In the genomic region with DNA sequence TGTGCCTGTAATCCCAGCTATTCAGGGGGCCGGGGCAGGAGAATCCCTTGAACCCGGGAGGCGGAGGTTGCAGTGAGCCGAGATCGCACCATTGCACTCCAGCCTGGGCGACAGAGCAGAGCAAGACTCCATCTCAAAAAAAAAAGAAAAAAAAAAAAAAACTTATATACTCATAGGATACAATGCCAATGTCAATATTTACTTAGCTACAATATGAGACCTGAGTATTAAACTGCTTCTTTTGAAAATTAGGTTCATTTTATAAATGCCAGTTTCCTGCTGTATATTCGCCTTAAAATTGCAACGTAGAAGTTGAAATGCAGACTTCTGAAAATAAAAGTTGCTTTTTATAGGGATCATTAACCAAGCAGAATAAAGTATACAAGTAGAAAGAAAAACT, we compare ENCODE assay signal across 16 cellular contexts. TPM values are rescaled to one million over a fixed set of nuclear protein-coding genes. Genes with fewer than 3 reads are reported as not detected.
DNase-seq lines count a peak whose midpoint lies in the region; TF ChIP-seq lines count a peak whose summit lies in the region.
"Had no signal": no experiment of that assay in that cellular context is flagged by ENCODE, and none has a peak within 500 bp of the region (broad histone marks: within the 10 kb centered on the region; RNA-seq: fewer than 3 reads in every experiment).

No MANE protein-coding gene starts in this region.

- H3K4me3 ChIP-seq in AG04450 (ENCODE audit: low read depth, low read length) = peak overlapping the region; percentile 98; the same call in 1 of the 2 replicates
- peak overlapping the region; percentile 74 for H3K4me3 ChIP-seq in SU-DHL-6 (ENCODE audit: insufficient read depth, low read length, poor library complexity, severe bottlenecking)
- peak overlapping the region; percentile 89 to 96 for H3K4me3 ChIP-seq in foreskin fibroblast (ENCODE audit: low read depth in 1 of 2, low read length in 2 of 2)
- no peak overlapping the region for H3K4me3 ChIP-seq in thyroid gland (replicated peaks in 1 of 3)
- H3K4me3 ChIP-seq: lung had no signal

- H3K27ac ChIP-seq in AG04450 (ENCODE audit: low read depth, low read length) (no peak overlapping the region), SU-DHL-6 (ENCODE audit: low read depth, low read length) (no peak overlapping the region), thyroid gland (no peak overlapping the region)
- H3K27ac ChIP-seq: neural progenitor cell had no signal

- H3K27me3 ChIP-seq in AG04450 (ENCODE audit: control insufficient read depth, insufficient read depth, low read length) (no peaks in the 10 kb centered on the region), SU-DHL-6 (ENCODE audit: low read length) (no peaks in the 10 kb centered on the region), thyroid gland (no peaks in the 10 kb centered on the region)
- H3K27me3 ChIP-seq: neural progenitor cell had no signal

- H3K4me1 ChIP-seq in thyroid gland = peaks cover 10 to 14% of the 10 kb centered on the region in 2 donors

- H3K4me2 ChIP-seq in SU-DHL-6 (ENCODE audit: low read depth, low read length, poor library complexity, severe bottlenecking) = peak overlapping the region; percentile 91

- TF ChIP-seq CTCF in AG04450 (IDR thresholded peaks at IDR 0.05; ENCODE audit: low read depth, low read length) (no peak), SU-DHL-6 (IDR thresholded peaks at IDR 0.05; ENCODE audit: insufficient read depth, low read length, poor library complexity, severe bottlenecking) (no peak), foreskin fibroblast (IDR thresholded peaks at IDR 0.05; ENCODE audit: low read depth, low read length) (no peak), endothelial cell (IDR thresholded peaks at IDR 0.05; ENCODE audit: unreplicated experiment) (no peak), thyroid gland (IDR thresholded peaks at IDR 0.05) (no peak)

- no peak for TF ChIP-seq POLR2A in thyroid gland (IDR thresholded peaks at IDR 0.05)

- no peaks in the 10 kb centered on the region for H3K9me2 ChIP-seq in SU-DHL-6 (replicated peaks; ENCODE audit: insufficient read depth, low read length)

- H3K4me3 Mint-ChIP-seq in endothelial cell (ENCODE audit: unreplicated experiment) = no peak overlapping the region

- peaks cover 3% of the 10 kb centered on the region for H3K27me3 Mint-ChIP-seq in endothelial cell (ENCODE audit: unreplicated experiment)
- H3K27me3 Mint-ChIP-seq: activated CD4-positive, alpha-beta memory T cell treated with anti-CD3 and anti-CD28 coated beads for 36 hours had no signal

- H3K9ac ChIP-seq in SU-DHL-6 (ENCODE audit: low read length) = peak overlapping the region; percentile 79; the same call in 1 of the 2 replicates
- H3K9ac ChIP-seq: neural progenitor cell had no signal

- H3K36me3 Mint-ChIP-seq in endothelial cell (ENCODE audit: low read depth, unreplicated experiment) = peaks cover 9% of the 10 kb centered on the region

- 81 to 87% methylated on average over 8 of the region's 8 CpGs for WGBS in thyroid gland, 2 donors

- H3K9me3 ChIP-seq in AG04450 (ENCODE audit: control insufficient read depth, insufficient read depth, low read length) = peaks cover 4% of the 10 kb centered on the region; the same call in 1 of the 2 replicates
- H3K9me3 ChIP-seq in SU-DHL-6 (ENCODE audit: insufficient read depth, low read length) = no peaks in the 10 kb centered on the region
- H3K9me3 ChIP-seq in thyroid gland = no peaks in the 10 kb centered on the region

- H4K20me1 ChIP-seq in SU-DHL-6 (ENCODE audit: low read depth, low read length) = no peaks in the 10 kb centered on the region

- no peaks in the 10 kb centered on the region for H3K9me3 Mint-ChIP-seq in endothelial cell (ENCODE audit: unreplicated experiment)
- H3K9me3 Mint-ChIP-seq: activated CD4-positive, alpha-beta memory T cell treated with anti-CD3 and anti-CD28 coated beads for 36 hours; activated T-helper 1 cell treated with anti-CD3 and anti-CD28 coated beads, Interleukin-12 subunit alpha, Interleukin-12 subunit beta, Interleukin-2, Interleukin-4 antibody, amounts not matched to agents 30 ng/mL and 10 ng/mL and 1 ng/mL, durations not matched to agents 14 hours and 24 hours and 36 hours; neural progenitor cell had no signal

- H3F3A ChIP-seq in SU-DHL-6 (ENCODE audit: insufficient read depth) = peaks cover 19% of the 10 kb centered on the region

- POLR2A ChIA-PET in AG04450 (lab: Yijun Ruan, JAX) = no interaction called here

- intact Hi-C loops in thyroid gland (cut with DNase I) = no loop called here

- peaks cover 11% of the 10 kb centered on the region for H3K4me1 Mint-ChIP-seq in endothelial cell (ENCODE audit: unreplicated experiment)

- H3K27ac Mint-ChIP-seq in endothelial cell (ENCODE audit: unreplicated experiment) = no peak overlapping the region
- H3K27ac Mint-ChIP-seq: activated T-helper 1 cell treated with anti-CD3 and anti-CD28 coated beads, Interleukin-12 subunit alpha, Interleukin-12 subunit beta, Interleukin-2, Interleukin-4 antibody, amounts not matched to agents 30 ng/mL and 10 ng/mL and 1 ng/mL, durations not matched to agents 14 hours and 24 hours and 36 hours; neural progenitor cell had no signal

- DNase-seq in AG04450 (ENCODE audit: low read depth, low spot score) (no peak), DMS53 (lab: John Stamatoyannopoulos, UW) (peak; percentile 65), foreskin fibroblast (no peak), endothelial cell (ENCODE audit: low spot score) (no peak), thyroid gland (no peak), EL (no peak), cerebellar cortex (ENCODE audit: low spot score) (no peak)
- DNase-seq: activated CD4-positive, alpha-beta memory T cell treated with anti-CD3 and anti-CD28 coated beads for 36 hours; H7; NCI-H1092 treated with DMSO at 0.1 percent for 48 hours; right cardiac atrium; stimulated activated CD4-positive, alpha-beta T cell treated with anti-CD3 and anti-CD28 coated beads, Interleukin-2, amount 100 ng/mL, for 48 hours had no signal

- H3K79me2 ChIP-seq in SU-DHL-6 (ENCODE audit: insufficient read depth, low read length) = peaks cover 50% of the 10 kb centered on the region

- CTCF ChIA-PET in AG04450 (lab: Charles Lee) = no interaction called here

- no peak overlapping the region for H2AFZ ChIP-seq in SU-DHL-6 (ENCODE audit: low read depth, low read length, severe bottlenecking)
- H2AFZ ChIP-seq: neural progenitor cell had no signal

- H3K36me3 ChIP-seq in SU-DHL-6 (ENCODE audit: low read length) (peaks cover 20% of the 10 kb centered on the region; the same call in 1 of the 2 replicates), thyroid gland (no peaks in the 10 kb centered on the region)

RNA-seq across cellular contexts. Expression of gene SLC35F5, which starts 2.3 kb away (rescaled TPM):
- polyA plus RNA-seq in AG04450 (2011; rRNA removed) = 67.2 and 91.0 TPM in 2 replicates
- 46.6 and 86.1 TPM in 2 replicates for polyA minus RNA-seq in AG04450 (2011; rRNA and poly(A)+ RNA removed)
- total RNA-seq in endothelial cell (ENCODE audit: unreplicated experiment) = 34.4 TPM
- total RNA-seq in thyroid gland = 100 to 1,000 TPM; 152 to 320 (median 177) TPM

Comparison
In these comparisons a context has a peak if more than half of its experiments do, and no peak if none do; other contexts are left out.
1. H3K4me3 ChIP-seq: peak in AG04450 (single experiment), SU-DHL-6 (single experiment) and foreskin fibroblast (2 of 2); none in thyroid gland (0 of 3).